16 cellular contexts compared by ENCODE assay signal in the genomic region with DNA sequence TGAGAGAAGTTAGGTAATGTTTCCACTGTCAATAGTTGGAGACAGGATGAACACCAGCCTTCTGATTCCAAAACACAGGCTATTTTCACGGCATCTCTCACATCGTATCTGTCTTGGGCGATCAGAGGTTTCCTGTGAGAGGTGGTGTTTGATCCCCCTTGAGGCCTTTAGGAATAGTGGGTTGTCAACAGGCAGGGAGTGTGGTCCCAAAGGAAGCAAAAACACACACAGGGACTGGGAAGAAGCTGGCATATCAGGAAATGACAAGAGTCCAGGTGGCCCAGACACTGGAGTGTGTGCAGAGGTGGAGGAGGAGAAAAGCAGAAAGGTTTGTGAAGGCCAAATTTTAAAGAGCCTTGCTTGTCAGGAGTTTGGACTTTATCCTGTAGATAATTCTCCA. TPM values are rescaled to one million over a fixed set of nuclear protein-coding genes. Genes with fewer than 3 reads are reported as not detected.
DNase-seq lines count a peak whose midpoint lies in the region; ATAC-seq and TF ChIP-seq lines count a peak whose summit lies in the region.
"Had no signal": no experiment of that assay in that cellular context is flagged by ENCODE, and none has a peak within 500 bp of the region (broad histone marks: within the 10 kb centered on the region; RNA-seq: fewer than 3 reads in every experiment).

No MANE protein-coding gene starts in this region.

- H3K36me3 ChIP-seq in right atrium auricular region (no peaks in the 10 kb centered on the region), heart left ventricle (no peaks in the 10 kb centered on the region), endodermal cell (ENCODE audit: control insufficient read depth, insufficient read depth, low read length) (no peaks in the 10 kb centered on the region)

- H3K9me3 Mint-ChIP-seq in endodermal cell (no peaks in the 10 kb centered on the region), neural crest cell (no peaks in the 10 kb centered on the region)
- H3K9me3 Mint-ChIP-seq: CD8-positive, alpha-beta T cell had no signal

- ATAC-seq in heart left ventricle (no peak), HG03097 (IDR thresholded peaks at IDR 0.05; ENCODE audit: low FRiP score, unreplicated experiment) (no peak), GM19324 (IDR thresholded peaks at IDR 0.05; ENCODE audit: low FRiP score, unreplicated experiment) (no peak)
- ATAC-seq: CD8-positive, alpha-beta T cell had no signal

- H3K4me1 ChIP-seq in right atrium auricular region, result peaks cover 0 to 23% of the 10 kb centered on the region in 2 donors
- peaks cover 0 to 29% (median 18%) of the 10 kb centered on the region in 12 donors for H3K4me1 ChIP-seq in heart left ventricle
- peaks cover 19% of the 10 kb centered on the region for H3K4me1 ChIP-seq in endodermal cell (ENCODE audit: control insufficient read depth, insufficient read depth, low read length)

- no peak overlapping the region for H3K9ac ChIP-seq in endodermal cell (ENCODE audit: extremely low read depth, low read length, poor library complexity, severe bottlenecking)
- H3K9ac ChIP-seq: GM23248 had no signal

- intact Hi-C loops in heart left ventricle (cut with DNase I), result no loop called here

- DNase-seq in right atrium auricular region (ENCODE audit: low spot score) (peak; percentile 32), heart left ventricle (no peak), endodermal cell (no peak), neural crest cell (ENCODE audit: low read depth, low spot score) (no peak), DMS 273 treated with DMSO at 0.1 percent for 48 hours (lab: John Stamatoyannopoulos, UW) (no peak)
- DNase-seq: ACHN, GF-D8, GM23248, Karpas-422, NCI-H187 treated with DMSO at 0.1 percent for 48 hours, NCI-H524 treated with DMSO at 0.1 percent for 48 hours, PC-9 had no signal

- no peaks in the 10 kb centered on the region for H3K36me3 Mint-ChIP-seq in endodermal cell (ENCODE audit: low read depth)
- H3K36me3 Mint-ChIP-seq in neural crest cell (ENCODE audit: low read depth), result no peaks in the 10 kb centered on the region
- H3K36me3 Mint-ChIP-seq: CD8-positive, alpha-beta T cell had no signal

- no peak overlapping the region for H3K27ac ChIP-seq in right atrium auricular region
- no peak overlapping the region for H3K27ac ChIP-seq in heart left ventricle
- no peak overlapping the region for H3K27ac ChIP-seq in endodermal cell (ENCODE audit: low read depth, low read length)
- H3K27ac ChIP-seq: GM23248, PC-9 had no signal

- H3K27me3 ChIP-seq in right atrium auricular region (no peaks in the 10 kb centered on the region), heart left ventricle (no peaks in the 10 kb centered on the region), endodermal cell (ENCODE audit: control insufficient read depth, insufficient read depth, low read length, poor library complexity, severe bottlenecking) (no peaks in the 10 kb centered on the region)

- no peaks in the 10 kb centered on the region for H3K9me3 ChIP-seq in right atrium auricular region
- H3K9me3 ChIP-seq in heart left ventricle, result no peaks in the 10 kb centered on the region
- no peaks in the 10 kb centered on the region for H3K9me3 ChIP-seq in endodermal cell (ENCODE audit: control insufficient read depth, low read length)

- TF ChIP-seq CTCF in right atrium auricular region (IDR thresholded peaks at IDR 0.05) (no peak), heart left ventricle (IDR thresholded peaks at IDR 0.05) (no peak), endodermal cell (conservative IDR thresholded peaks at IDR 0.05) (peak; percentile 45), neural crest cell (conservative IDR thresholded peaks at IDR 0.05) (no peak)

- H3K4me1 Mint-ChIP-seq in endodermal cell (peaks cover 23% of the 10 kb centered on the region), neural crest cell (peaks cover 35% of the 10 kb centered on the region)
- H3K4me1 Mint-ChIP-seq: B cell had no signal

- 65 to 78% (median 73%) methylated on average over 3 of the region's 3 CpGs for WGBS in heart left ventricle, 4 donors
- 80 to 88% methylated on average over 2 to 3 of the region's 3 CpGs for WGBS in endodermal cell (ENCODE audit: insufficient coverage in 1 of 2, insufficient read length in 1 of 2), 2 experiments

- no peak overlapping the region for H3K27ac Mint-ChIP-seq in endodermal cell
- no peak overlapping the region for H3K27ac Mint-ChIP-seq in neural crest cell (ENCODE audit: unreplicated experiment)
- H3K27ac Mint-ChIP-seq: B cell; CD8-positive, alpha-beta T cell had no signal

- TF ChIP-seq POLR2A in heart left ventricle (IDR thresholded peaks at IDR 0.05), result no peak

- H3K4me3 ChIP-seq in right atrium auricular region (no peak overlapping the region), heart left ventricle (no peak overlapping the region), endodermal cell (ENCODE audit: low read length) (no peak overlapping the region)
- H3K4me3 ChIP-seq: GM23248, PC-9 had no signal

- no peak overlapping the region for H3K4me3 Mint-ChIP-seq in endodermal cell
- H3K4me3 Mint-ChIP-seq in neural crest cell, result peak overlapping the region; percentile 68
- H3K4me3 Mint-ChIP-seq: B cell; CD8-positive, alpha-beta T cell had no signal

- no peaks in the 10 kb centered on the region for H3K27me3 Mint-ChIP-seq in endodermal cell (ENCODE audit: insufficient read depth)
- no peaks in the 10 kb centered on the region for H3K27me3 Mint-ChIP-seq in neural crest cell (ENCODE audit: low read depth)
- H3K27me3 Mint-ChIP-seq: B cell had no signal

RNA-seq across cellular contexts. Expression of gene MAGEF1, which starts 6.6 kb away (rescaled TPM):
- total RNA-seq in right atrium auricular region (10 to 100 TPM; 26.9 to 32.2 TPM), heart left ventricle (10 to 100 TPM; 27.1 to 36.4 (median 32.6) TPM), endodermal cell (10 to 100 TPM; 61.3 to 86.5 TPM), neural crest cell (76.3 and 80.3 TPM in 2 replicates)
- 10 to 100 TPM; 24.7 to 31.6 TPM for polyA plus RNA-seq in heart left ventricle
- polyA plus RNA-seq in endodermal cell (2013, experiment 1 of 2), result 76.3 TPM
- polyA plus RNA-seq in endodermal cell (2013, experiment 2 of 2), result 65.0 TPM
